In the genomic region with DNA sequence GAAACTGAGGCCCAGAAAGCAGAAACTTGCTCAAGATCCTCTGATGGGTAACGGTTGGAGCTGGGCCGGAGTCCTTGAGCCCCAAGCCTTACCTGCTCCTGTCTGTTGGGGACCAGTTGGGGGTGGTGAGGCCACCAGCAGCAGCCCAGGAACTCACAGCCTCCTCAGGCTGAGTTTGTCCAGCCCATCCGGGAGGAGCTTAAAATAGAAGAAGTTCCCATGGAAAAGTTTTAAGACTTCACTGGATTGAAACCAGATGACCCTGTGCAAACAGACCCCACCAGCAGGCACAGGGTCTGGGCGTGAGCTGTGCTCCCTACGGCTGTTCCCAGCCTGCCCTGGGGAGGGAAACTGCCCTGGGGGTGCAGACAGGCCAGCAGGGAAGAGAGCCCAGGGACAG, we compare ENCODE assay signal across 15 cellular contexts. TPM values are rescaled to one million over a fixed set of nuclear protein-coding genes. Genes with fewer than 3 reads are reported as not detected.
DNase-seq lines count a peak whose midpoint lies in the region; TF ChIP-seq lines count a peak whose summit lies in the region.
"Had no signal": no experiment of that assay in that cellular context is flagged by ENCODE, and none has a peak within 500 bp of the region (broad histone marks: within the 10 kb centered on the region; RNA-seq: fewer than 3 reads in every experiment).

No MANE protein-coding gene starts in this region.

- no peaks in the 10 kb centered on the region for H3K9me2 ChIP-seq in SK-N-SH

- no peaks in the 10 kb centered on the region for H4K20me1 ChIP-seq in SK-N-SH (ENCODE audit: insufficient read depth)

- H3K4me2 ChIP-seq in SK-N-SH: peak overlapping the region; percentile 7; the same call in 1 of the 2 replicates

- H3K36me3 ChIP-seq in SK-N-SH (replicated peaks in 1 of 2; ENCODE audit: control insufficient read depth in 1 of 2, insufficient read depth in 2 of 2, low read length in 1 of 2): no peaks in the 10 kb centered on the region
- H3K36me3 ChIP-seq in rectal smooth muscle tissue (ENCODE audit: control insufficient read depth, insufficient read depth, low read length): no peaks in the 10 kb centered on the region

- H3K27me3 ChIP-seq in SK-N-SH (ENCODE audit: insufficient read depth) (no peaks in the 10 kb centered on the region), rectal smooth muscle tissue (ENCODE audit: control insufficient read depth, insufficient read depth, low read length) (no peaks in the 10 kb centered on the region)

- POLR2A ChIA-PET in SK-N-SH (lab: Yijun Ruan, JAX): no interaction called here

- H3K79me2 ChIP-seq in SK-N-SH (ENCODE audit: insufficient read depth): no peaks in the 10 kb centered on the region

- CTCF ChIA-PET in SK-N-SH (lab: Yijun Ruan, JAX): interaction anchor here (0.6 to 0.7 kb wide), 2 partner anchors 11 to 179 kb away, joined by 3 read pairs; no protein-coding TSS in a partner anchor

- TF ChIP-seq CTCF in SK-N-SH (IDR thresholded peaks at IDR 0.05): no peak

- DNase-seq in ELF-1 (ENCODE audit: low read depth, low spot score) (peak; percentile 69), SK-N-SH (no peak), islet precursor cell (peak; percentile 78), NCI-H345 (lab: John Stamatoyannopoulos, UW) (no peak), GDM1 (lab: John Stamatoyannopoulos, UW) (no peak), iPS-NIHi11 (ENCODE audit: low spot score) (no peak)
- no peak for DNase-seq in activated CD8-positive, alpha-beta memory T cell treated with anti-CD3 and anti-CD28 coated beads for 24 hours
- DNase-seq: AML-193; mammary epithelial cell; NCI-H146; NCI-H2227 treated with DMSO at 0.1 percent for 48 hours; stimulated activated CD4-positive, alpha-beta T cell treated with anti-CD3 and anti-CD28 coated beads, Interleukin-4, amount 100 ng/mL, for 1 hour had no signal

- no peaks in the 10 kb centered on the region for H3K9me3 ChIP-seq in SK-N-SH

- H3K4me3 ChIP-seq in SK-N-SH (ENCODE audit: low read depth in 2 of 2, low read length in 1 of 2) (no peak overlapping the region), rectal smooth muscle tissue (ENCODE audit: low read length) (no peak overlapping the region)
- H3K4me3 ChIP-seq: coronary artery had no signal

- no peak for TF ChIP-seq RAD21 in SK-N-SH (IDR thresholded peaks at IDR 0.05; ENCODE audit: low read length)

- H2AFZ ChIP-seq in SK-N-SH (ENCODE audit: low read depth): peak overlapping the region; percentile 3; the same call in 1 of the 2 replicates

- H3K4me1 ChIP-seq in SK-N-SH (ENCODE audit: control insufficient read depth in 1 of 2, insufficient read depth in 2 of 2, low read depth in 1 of 2, low read length in 1 of 2): peaks cover 13 to 47% of the 10 kb centered on the region in 2 experiments; a peak in 3 of 4 replicates
- H3K4me1 ChIP-seq in rectal smooth muscle tissue (ENCODE audit: control insufficient read depth, insufficient read depth, low read length): peaks cover 25% of the 10 kb centered on the region

- H3K9ac ChIP-seq in SK-N-SH (no peak overlapping the region), rectal smooth muscle tissue (ENCODE audit: low read length) (no peak overlapping the region)

- peaks cover 5% of the 10 kb centered on the region for H3F3A ChIP-seq in SK-N-SH (replicated peaks; ENCODE audit: insufficient read depth)

- 59% methylated on average over 5 of the region's 5 CpGs for WGBS in SK-N-SH (ENCODE audit: low lambda C conversion rate)

- H3K27ac ChIP-seq in SK-N-SH (ENCODE audit: low read depth in 2 of 2, low read length in 1 of 2) (no peak overlapping the region; a peak in 1 of 4 replicates), rectal smooth muscle tissue (ENCODE audit: low read depth, low read length) (peak overlapping the region; percentile 19)
- H3K27ac ChIP-seq: coronary artery, RWPE1 had no signal

- TF ChIP-seq EP300 in SK-N-SH (IDR thresholded peaks at IDR 0.05; ENCODE audit: borderline replicate concordance in 1 of 2, low read depth in 1 of 2, low read length in 1 of 2): 0 out of 4 replicates have a peak, but pooled peaks of 1 of the 2 experiments have one; percentile 11

TF ChIP-seq in SK-N-SH, 30 proteins besides CTCF, POLR2A, EP300 and RAD21:
- TF ChIP-seq, protein P1, sequence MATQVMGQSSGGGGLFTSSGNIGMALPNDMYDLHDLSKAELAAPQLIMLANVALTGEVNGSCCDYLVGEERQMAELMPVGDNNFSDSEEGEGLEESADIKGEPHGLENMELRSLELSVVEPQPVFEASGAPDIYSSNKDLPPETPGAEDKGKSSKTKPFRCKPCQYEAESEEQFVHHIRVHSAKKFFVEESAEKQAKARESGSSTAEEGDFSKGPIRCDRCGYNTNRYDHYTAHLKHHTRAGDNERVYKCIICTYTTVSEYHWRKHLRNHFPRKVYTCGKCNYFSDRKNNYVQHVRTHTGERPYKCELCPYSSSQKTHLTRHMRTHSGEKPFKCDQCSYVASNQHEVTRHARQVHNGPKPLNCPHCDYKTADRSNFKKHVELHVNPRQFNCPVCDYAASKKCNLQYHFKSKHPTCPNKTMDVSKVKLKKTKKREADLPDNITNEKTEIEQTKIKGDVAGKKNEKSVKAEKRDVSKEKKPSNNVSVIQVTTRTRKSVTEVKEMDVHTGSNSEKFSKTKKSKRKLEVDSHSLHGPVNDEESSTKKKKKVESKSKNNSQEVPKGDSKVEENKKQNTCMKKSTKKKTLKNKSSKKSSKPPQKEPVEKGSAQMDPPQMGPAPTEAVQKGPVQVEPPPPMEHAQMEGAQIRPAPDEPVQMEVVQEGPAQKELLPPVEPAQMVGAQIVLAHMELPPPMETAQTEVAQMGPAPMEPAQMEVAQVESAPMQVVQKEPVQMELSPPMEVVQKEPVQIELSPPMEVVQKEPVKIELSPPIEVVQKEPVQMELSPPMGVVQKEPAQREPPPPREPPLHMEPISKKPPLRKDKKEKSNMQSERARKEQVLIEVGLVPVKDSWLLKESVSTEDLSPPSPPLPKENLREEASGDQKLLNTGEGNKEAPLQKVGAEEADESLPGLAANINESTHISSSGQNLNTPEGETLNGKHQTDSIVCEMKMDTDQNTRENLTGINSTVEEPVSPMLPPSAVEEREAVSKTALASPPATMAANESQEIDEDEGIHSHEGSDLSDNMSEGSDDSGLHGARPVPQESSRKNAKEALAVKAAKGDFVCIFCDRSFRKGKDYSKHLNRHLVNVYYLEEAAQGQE (IDR thresholded peaks at IDR 0.05; ENCODE audit: low read depth, low read length): no peak
- peak; percentile 62 for TF ChIP-seq TCF12 (IDR thresholded peaks at IDR 0.05)

RNA-seq across cellular contexts. Expression of gene FOSL2, which starts 40.6 kb away (rescaled TPM):
- polyA plus RNA-seq in SK-N-SH (2012; rRNA removed): 30.1 and 41.7 TPM in 2 replicates
- polyA plus RNA-seq in SK-N-SH (2012; cell fraction: cytosol; rRNA removed): 20.1 and 23.0 TPM in 2 replicates
- 50.5 and 72.9 TPM in 2 replicates for polyA plus RNA-seq in SK-N-SH (2012; cell fraction: nucleus; rRNA removed)

Comparison
In these comparisons a context has a peak if more than half of its experiments do, and no peak if none do; other contexts are left out.
1. DNase-seq: peak in ELF-1 (single experiment) and islet precursor cell (single experiment); none in SK-N-SH (single experiment), NCI-H345 (single experiment), GDM1 (single experiment), iPS-NIHi11 (single experiment) and activated CD8-positive, alpha-beta memory T cell treated with anti-CD3 and anti-CD28 coated beads for 24 hours (single experiment).